In the genomic region with DNA sequence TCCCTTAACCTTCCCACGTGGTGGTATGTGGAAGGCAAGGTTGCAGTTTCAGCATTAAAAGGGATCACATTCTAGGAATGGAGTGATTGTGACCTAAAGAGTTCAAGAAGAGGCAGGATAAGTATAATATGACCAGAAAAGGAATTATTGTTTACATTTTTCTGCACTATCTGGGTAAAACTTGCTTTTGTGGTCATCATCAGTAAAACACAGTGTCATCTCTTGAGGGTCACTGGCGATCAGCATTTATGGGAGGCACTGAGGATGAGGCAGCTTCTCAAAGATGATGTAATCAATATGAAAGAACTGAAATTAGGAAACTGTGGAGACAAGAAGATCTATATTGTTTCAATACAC, we compare ENCODE assay signal across 1 cellular context.
TF ChIP-seq lines count a peak whose summit lies in the region.

No MANE protein-coding gene starts in this region.

TF ChIP-seq in K562, 482 proteins besides CTCF, POLR2A, EP300 and RAD21 (continued from another document and continues in another):
- TF ChIP-seq DPF2 (IDR thresholded peaks at IDR 0.05) (peak; percentile 46; the same call in 1 of the 2 replicates), L3MBTL2 (IDR thresholded peaks at IDR 0.05) (peak; percentile 85), DDX20 (tag; IDR thresholded peaks at IDR 0.05; ENCODE audit: low read depth) (peak; percentile 49; the same call in 1 of the 2 replicates), CBFA2T3 (IDR thresholded peaks at IDR 0.05) (0 out of 2 replicates have a peak, but pooled peaks have one; percentile 13), TOE1 (IDR thresholded peaks at IDR 0.05; ENCODE audit: borderline replicate concordance) (no peak), TOE1 (CRISPR knock-in tag; IDR thresholded peaks at IDR 0.05; ENCODE audit: borderline replicate concordance, low read depth) (no peak), ADNP (tag; IDR thresholded peaks at IDR 0.05) (0 out of 2 replicates have a peak, but pooled peaks have one; percentile 22), TAL1 (IDR thresholded peaks at IDR 0.05) (peak; percentile 66), ARID1B (IDR thresholded peaks at IDR 0.05) (peak; percentile 83), KDM5B (IDR thresholded peaks at IDR 0.05; ENCODE audit: insufficient replicate concordance, low read depth, low read length) (no peak), TCF3 (CRISPR knock-in tag; IDR thresholded peaks at IDR 0.05) (peak; percentile 84), ZNF398 (CRISPR knock-in tag; IDR thresholded peaks at IDR 0.05) (no peak), CTBP1 (IDR thresholded peaks at IDR 0.05; ENCODE audit: borderline replicate concordance) (peak; percentile 59; the same call in 1 of the 2 replicates), CHD1 (IDR thresholded peaks at IDR 0.05; ENCODE audit: low read length) (no peak), ZNF239 (CRISPR knock-in tag; IDR thresholded peaks at IDR 0.05) (no peak), JUNB (CRISPR knock-in tag; conservative IDR thresholded peaks at IDR 0.05) (peak; percentile 63; the same call in 1 of the 2 replicates), MGA (IDR thresholded peaks at IDR 0.05) (peak; percentile 85), TEAD1 (CRISPR knock-in tag; IDR thresholded peaks at IDR 0.05) (peak in 1 of 2 experiments; percentile 13; a peak in 1 of 4 replicates), TRIM24 (IDR thresholded peaks at IDR 0.05) (peak; percentile 78 to 85; a peak in 2 of 4 replicates), CEBPB (tag; IDR thresholded peaks at IDR 0.05) (peak; percentile 82), MAFK (IDR thresholded peaks at IDR 0.05; ENCODE audit: low read length) (peak; percentile 63; the same call in 1 of the 2 replicates), KDM1A (IDR thresholded peaks at IDR 0.05) (0 out of 4 replicates have a peak, but pooled peaks of 1 of the 2 experiments have one; percentile 18), ZBTB5 (IDR thresholded peaks at IDR 0.05) (no peak; the same call in 1 of the 2 replicates), FOSL1 (tag; conservative IDR thresholded peaks at IDR 0.05) (0 out of 2 replicates have a peak, but pooled peaks have one; percentile 55), E2F5 (CRISPR knock-in tag; IDR thresholded peaks at IDR 0.05) (no peak), FOS (IDR thresholded peaks at IDR 0.05; ENCODE audit: extremely low read depth, insufficient read length) (no peak), SIN3B (IDR thresholded peaks at IDR 0.05; ENCODE audit: low read depth) (no peak), ETV1 (tag; conservative IDR thresholded peaks at IDR 0.05; ENCODE audit: low read depth) (peak; percentile 25; the same call in 1 of the 2 replicates), EP400 (IDR thresholded peaks at IDR 0.05) (peak; percentile 53; the same call in 1 of the 2 replicates), ESRRA (IDR thresholded peaks at IDR 0.05; ENCODE audit: borderline replicate concordance, low read depth) (peak; percentile 84), SMARCA4 (IDR thresholded peaks at IDR 0.05) (peak; percentile 73; the same call in 1 of the 2 replicates), ZNF354B (CRISPR knock-in tag; IDR thresholded peaks at IDR 0.05) (peak; percentile 1; the same call in 1 of the 2 replicates), ZNF175 (CRISPR knock-in tag; IDR thresholded peaks at IDR 0.05; ENCODE audit: low read depth) (peak; percentile 46; the same call in 1 of the 2 replicates), RAD51 (IDR thresholded peaks at IDR 0.05; ENCODE audit: borderline replicate concordance, low read depth) (no peak), ZNF644 (tag; IDR thresholded peaks at IDR 0.05; ENCODE audit: low read depth) (0 out of 2 replicates have a peak, but pooled peaks have one; percentile 53), POLR3G (IDR thresholded peaks at IDR 0.05; ENCODE audit: extremely low read depth, insufficient read length, insufficient replicate concordance) (no peak), CHD2 (IDR thresholded peaks at IDR 0.05; ENCODE audit: low read depth, low read length) (no peak), POLR2H (tag; IDR thresholded peaks at IDR 0.05; ENCODE audit: low read depth) (peak; percentile 62; the same call in 1 of the 2 replicates), NR2C2 (CRISPR knock-in tag; IDR thresholded peaks at IDR 0.05) (no peak), NR2C2 (tag; IDR thresholded peaks at IDR 0.05) (peak; percentile 80; the same call in 1 of the 2 replicates), NR2C1 (IDR thresholded peaks at IDR 0.05) (no peak), NR2C1 (tag; IDR thresholded peaks at IDR 0.05) (peak; percentile 77), SP1 (CRISPR knock-in tag; IDR thresholded peaks at IDR 0.05) (no peak), THAP12 (CRISPR knock-in tag; IDR thresholded peaks at IDR 0.05) (no peak), DEAF1 (CRISPR knock-in tag; IDR thresholded peaks at IDR 0.05) (peak; percentile 24; the same call in 1 of the 2 replicates), BRD9 (IDR thresholded peaks at IDR 0.05; ENCODE audit: low read depth, partially characterized antibody) (no peak)
